Comparison of ENCODE assay signal across 1 cellular context in genomic region chr12:112357214-112357613, GRCh38.
TF ChIP-seq lines count a peak whose summit lies in the region.

No MANE protein-coding gene starts in this region.

TF ChIP-seq in K562, 482 proteins besides CTCF, POLR2A, EP300 and RAD21 (continues in another document):
- TF ChIP-seq SAFB (IDR thresholded peaks at IDR 0.05; ENCODE audit: borderline replicate concordance, low read depth, low read length) (no peak), ZNF318 (IDR thresholded peaks at IDR 0.05; ENCODE audit: borderline replicate concordance in 1 of 2, low read depth in 1 of 2) (no peak), HDAC1 (IDR thresholded peaks at IDR 0.05) (peak in 1 of 2 experiments; percentile 29; a peak in 1 of 4 replicates), ZNF347 (CRISPR knock-in tag; IDR thresholded peaks at IDR 0.05; ENCODE audit: low read depth) (no peak), MAZ (CRISPR knock-in tag; conservative IDR thresholded peaks at IDR 0.05 in 1 of 2, IDR thresholded peaks at IDR 0.05 in 1 of 2) (no peak), PTRF (tag; IDR thresholded peaks at IDR 0.05) (no peak), CTBP1 (IDR thresholded peaks at IDR 0.05; ENCODE audit: borderline replicate concordance) (peak; percentile 16; the same call in 1 of the 2 replicates), ZBTB11 (CRISPR knock-in tag; IDR thresholded peaks at IDR 0.05) (no peak), ZNF384 (IDR thresholded peaks at IDR 0.05; ENCODE audit: low read depth, low read length) (no peak), CBX5 (IDR thresholded peaks at IDR 0.05; ENCODE audit: borderline replicate concordance, low read depth) (no peak), CBFA2T2 (conservative IDR thresholded peaks at IDR 0.05) (peak; percentile 39), ZEB2 (IDR thresholded peaks at IDR 0.05) (no peak), ZNF589 (CRISPR knock-in tag; IDR thresholded peaks at IDR 0.05; ENCODE audit: low read depth) (no peak), RNF219 (CRISPR knock-in tag; IDR thresholded peaks at IDR 0.05) (no peak), PTBP1 (IDR thresholded peaks at IDR 0.05; ENCODE audit: low read depth, low read length) (no peak), SMARCE1 (IDR thresholded peaks at IDR 0.05) (0 out of 2 replicates have a peak, but pooled peaks have one; percentile 36), ELF4 (CRISPR knock-in tag; IDR thresholded peaks at IDR 0.05) (no peak), SIRT6 (IDR thresholded peaks at IDR 0.05; ENCODE audit: low read depth, low read length) (no peak), U2AF1 (optimal IDR thresholded peaks at IDR 0.05; ENCODE audit: low read depth, low read length) (no peak), THAP12 (CRISPR knock-in tag; IDR thresholded peaks at IDR 0.05) (no peak), BRD4 (IDR thresholded peaks at IDR 0.05) (no peak), TAL1 (IDR thresholded peaks at IDR 0.05) (peak; percentile 43; the same call in 1 of the 2 replicates), KDM1A (IDR thresholded peaks at IDR 0.05) (peak; percentile 46 to 47; a peak in 1 of 4 replicates), HMG20A (CRISPR knock-in tag; conservative IDR thresholded peaks at IDR 0.05) (no peak), ZKSCAN3 (CRISPR knock-in tag; IDR thresholded peaks at IDR 0.05) (no peak), ZNF133 (CRISPR knock-in tag; IDR thresholded peaks at IDR 0.05) (no peak), SIN3B (IDR thresholded peaks at IDR 0.05; ENCODE audit: low read depth) (no peak), ZFP91 (CRISPR knock-in tag; IDR thresholded peaks at IDR 0.05) (no peak), TBP (optimal IDR thresholded peaks at IDR 0.05; ENCODE audit: low read depth, low read length) (no peak), SMARCA4 (IDR thresholded peaks at IDR 0.05) (peak; percentile 62; the same call in 1 of the 2 replicates), DPF2 (IDR thresholded peaks at IDR 0.05) (peak; percentile 54; the same call in 1 of the 2 replicates), ZC3H4 (CRISPR knock-in tag; IDR thresholded peaks at IDR 0.05; ENCODE audit: borderline replicate concordance) (no peak), RFX1 (IDR thresholded peaks at IDR 0.05) (no peak)
